In genomic region chr4:153832720-153833287, GRCh38 we compare ENCODE assay signal across 23 cellular contexts. TPM values are rescaled to one million over a fixed set of nuclear protein-coding genes. Genes with fewer than 3 reads are reported as not detected.
"Had no signal": no experiment of that assay in that cellular context is flagged by ENCODE, and none has a peak within 500 bp of the region (broad histone marks: within the 10 kb centered on the region; RNA-seq: fewer than 3 reads in every experiment).

No MANE protein-coding gene starts in this region.

- H3K27me3 ChIP-seq: adrenal gland, breast epithelium, colonic mucosa had no signal

- DNase-seq: activated CD4-positive, alpha-beta T cell treated with anti-CD3 and anti-CD28 coated beads for 4 hours; activated CD8-positive, alpha-beta memory T cell treated with anti-CD3 and anti-CD28 coated beads, Interleukin-2, amount 50 U/mL, for 48 hours; activated CD8-positive, alpha-beta T cell treated with anti-CD3 and anti-CD28 coated beads for 36 hours; activated naive CD4-positive, alpha-beta T cell treated with anti-CD3 and anti-CD28 coated beads, Interleukin-2, amount 50 U/mL, for 16 hours; activated naive CD8-positive, alpha-beta T cell treated with anti-CD3 and anti-CD28 coated beads, Interleukin-2, amount 10 ng/mL, durations not matched to agents 7 days and 5 days; activated T-cell treated with anti-CD3 and anti-CD28 coated beads, Interleukin-2, amount 50 U/mL, for 1 hour; adrenal gland; anterior cingulate cortex; caudate nucleus; colonic mucosa; MM.1S; NCI-H1105; NCI-H1436; NCI-H1694 treated with DMSO at 0.1 percent for 48 hours; NCI-H2029 treated with DMSO at 0.1 percent for 48 hours; NCI-H510A treated with DMSO at 0.1 percent for 48 hours; NCI-H69; SHP77 treated with DMSO at 0.1 percent for 48 hours had no signal

- ATAC-seq: activated CD4-positive, CD25-positive, alpha-beta regulatory T cell treated with anti-CD3 and anti-CD28 coated beads, Interleukin-2, amount 50 U/mL, for 24 hours; activated CD8-positive, alpha-beta T cell treated with anti-CD3 and anti-CD28 coated beads for 36 hours had no signal

- H3K4me1 ChIP-seq: adrenal gland, breast epithelium, colonic mucosa had no signal

- H3K4me1 Mint-ChIP-seq: activated naive CD8-positive, alpha-beta T cell treated with anti-CD3 and anti-CD28 coated beads, Interleukin-2, amount 10 ng/mL, durations not matched to agents 7 days and 5 days had no signal

- H3K27ac Mint-ChIP-seq: activated CD8-positive, alpha-beta T cell treated with anti-CD3 and anti-CD28 coated beads for 36 hours; activated naive CD8-positive, alpha-beta T cell treated with anti-CD3 and anti-CD28 coated beads, Interleukin-2, amount 10 ng/mL, durations not matched to agents 7 days and 5 days; T-helper 1 cell treated with Interleukin-12 subunit alpha and Interleukin-12 subunit beta and Interleukin-4 antibody, amounts not matched to agents 30 μg/mL and 1 μg/mL, for 36 hours had no signal

- H3K9me3 ChIP-seq: adrenal gland, breast epithelium, colonic mucosa had no signal

- H3K27ac ChIP-seq: adrenal gland, breast epithelium, colonic mucosa had no signal

- H3K36me3 Mint-ChIP-seq: activated naive CD8-positive, alpha-beta T cell treated with anti-CD3 and anti-CD28 coated beads, Interleukin-2, amount 10 ng/mL, durations not matched to agents 7 days and 5 days had no signal

- H3K9me3 Mint-ChIP-seq: activated naive CD8-positive, alpha-beta T cell treated with anti-CD3 and anti-CD28 coated beads, Interleukin-2, amount 10 ng/mL, durations not matched to agents 7 days and 5 days; T-helper 1 cell treated with Interleukin-12 subunit alpha and Interleukin-12 subunit beta and Interleukin-4 antibody, amounts not matched to agents 30 μg/mL and 1 μg/mL, for 36 hours had no signal

- H3K4me3 Mint-ChIP-seq: activated CD8-positive, alpha-beta T cell treated with anti-CD3 and anti-CD28 coated beads for 36 hours; activated naive CD8-positive, alpha-beta T cell treated with anti-CD3 and anti-CD28 coated beads, Interleukin-2, amount 10 ng/mL, durations not matched to agents 7 days and 5 days; T-helper 1 cell treated with Interleukin-12 subunit alpha and Interleukin-12 subunit beta and Interleukin-4 antibody, amounts not matched to agents 30 μg/mL and 1 μg/mL, for 36 hours had no signal

RNA-seq across cellular contexts. Expression of gene SFRP2, which starts 43.9 kb away (rescaled TPM):
- total RNA-seq: activated CD8-positive, alpha-beta T cell treated with anti-CD3 and anti-CD28 coated beads for 36 hours; activated naive CD8-positive, alpha-beta T cell treated with anti-CD3 and anti-CD28 coated beads, Interleukin-2, amount 10 ng/mL, durations not matched to agents 7 days and 5 days; PC-3; SK-MEL-5 had no signal
